16 cellular contexts compared by ENCODE assay signal in genomic region chr18:213505-213904, GRCh38.
"Had no signal": no experiment of that assay in that cellular context is flagged by ENCODE, and none has a peak within 500 bp of the region (broad histone marks: within the 10 kb centered on the region; RNA-seq: fewer than 3 reads in every experiment).

No MANE protein-coding gene starts in this region.

- DNase-seq: activated CD4-positive, CD25-positive, alpha-beta regulatory T cell; activated CD8-positive, alpha-beta memory T cell treated with anti-CD3 and anti-CD28 coated beads, Interleukin-2, amount 10 ng/mL, durations not matched to agents 7 days and 5 days; activated gamma-delta T cell; activated naive CD8-positive, alpha-beta T cell treated with anti-CD3 and anti-CD28 coated beads, Interleukin-2, amount 10 ng/mL, durations not matched to agents 7 days and 5 days; activated T-cell treated with anti-CD3 and anti-CD28 coated beads, Interleukin-2, amount 50 U/mL, for 48 hours; aorta; cortex of kidney; effector memory CD4-positive, alpha-beta T cell; glutamatergic neuron; left cardiac atrium; occipital lobe; psoas muscle; stimulated activated CD4-positive, alpha-beta T cell treated with anti-CD3 and anti-CD28 coated beads, Interleukin-12 subunit alpha, Interleukin-12 subunit beta, amount 100 ng/mL, for 4 hours; tibial artery; uterus had no signal

- H3K27ac Mint-ChIP-seq: activated CD8-positive, alpha-beta memory T cell treated with anti-CD3 and anti-CD28 coated beads, Interleukin-2, amount 10 ng/mL, durations not matched to agents 7 days and 5 days; activated naive CD8-positive, alpha-beta T cell treated with anti-CD3 and anti-CD28 coated beads, Interleukin-2, amount 10 ng/mL, durations not matched to agents 7 days and 5 days had no signal

- H3K4me3 Mint-ChIP-seq: activated CD8-positive, alpha-beta memory T cell treated with anti-CD3 and anti-CD28 coated beads, Interleukin-2, amount 10 ng/mL, durations not matched to agents 7 days and 5 days; activated naive CD8-positive, alpha-beta T cell treated with anti-CD3 and anti-CD28 coated beads, Interleukin-2, amount 10 ng/mL, durations not matched to agents 7 days and 5 days; natural killer cell treated with Interleukin-12 subunit alpha and Interleukin-12 subunit beta and Interleukin-15 and Interleukin-18, amount 100 ng/mL, for 72 hours had no signal

- H3K27me3 Mint-ChIP-seq: activated CD8-positive, alpha-beta memory T cell treated with anti-CD3 and anti-CD28 coated beads, Interleukin-2, amount 10 ng/mL, durations not matched to agents 7 days and 5 days; activated naive CD8-positive, alpha-beta T cell treated with anti-CD3 and anti-CD28 coated beads, Interleukin-2, amount 10 ng/mL, durations not matched to agents 7 days and 5 days; natural killer cell treated with Interleukin-12 subunit alpha and Interleukin-12 subunit beta and Interleukin-15 and Interleukin-18, amount 100 ng/mL, for 72 hours had no signal

- ATAC-seq: activated CD8-positive, alpha-beta memory T cell treated with anti-CD3 and anti-CD28 coated beads, Interleukin-2, amount 10 ng/mL, durations not matched to agents 7 days and 5 days; left cardiac atrium; natural killer cell treated with Interleukin-12 subunit alpha and Interleukin-12 subunit beta and Interleukin-15 and Interleukin-18, amount 100 ng/mL, for 72 hours; psoas muscle had no signal

- H3K27ac ChIP-seq: psoas muscle, tibial artery, uterus had no signal

- H3K9me3 Mint-ChIP-seq: activated naive CD8-positive, alpha-beta T cell treated with anti-CD3 and anti-CD28 coated beads, Interleukin-2, amount 10 ng/mL, durations not matched to agents 7 days and 5 days; natural killer cell treated with Interleukin-12 subunit alpha and Interleukin-12 subunit beta and Interleukin-15 and Interleukin-18, amount 100 ng/mL, for 72 hours had no signal
